19 cellular contexts compared by ENCODE assay signal in the genomic region with DNA sequence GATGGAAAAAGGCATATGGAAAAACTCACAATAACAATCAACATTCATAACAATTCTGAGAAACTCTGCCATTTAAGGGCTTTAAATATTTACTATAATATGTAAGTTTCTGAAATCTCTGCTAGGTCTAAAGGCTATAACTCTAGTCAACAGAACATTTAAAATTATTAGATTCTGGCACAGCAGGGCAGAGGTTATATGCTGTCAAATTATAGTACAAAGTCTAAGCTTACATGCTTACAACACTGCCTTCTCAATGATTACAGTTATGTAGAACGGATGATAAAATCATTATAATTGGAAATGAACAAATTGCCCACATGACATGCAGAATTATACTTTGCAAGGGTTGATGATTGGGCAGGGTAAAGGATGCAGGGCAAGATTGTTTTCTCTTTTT.
DNase-seq lines count a peak whose midpoint lies in the region; ATAC-seq, FAIRE-seq and TF ChIP-seq lines count a peak whose summit lies in the region.
"Had no signal": no experiment of that assay in that cellular context is flagged by ENCODE, and none has a peak within 500 bp of the region (broad histone marks: within the 10 kb centered on the region; RNA-seq: fewer than 3 reads in every experiment).

No MANE protein-coding gene starts in this region.

- H3K4me1 ChIP-seq in endocrine pancreas (ENCODE audit: control insufficient read depth, insufficient read depth, low read length) (no peaks in the 10 kb centered on the region), endodermal cell (ENCODE audit: control insufficient read depth, insufficient read depth, low read length) (no peaks in the 10 kb centered on the region), right lobe of liver (no peaks in the 10 kb centered on the region), small intestine (ENCODE audit: control insufficient read depth in 2 of 2, insufficient read depth in 1 of 2, low read depth in 1 of 2, low read length in 1 of 2) (no peaks in the 10 kb centered on the region)
- H3K4me1 ChIP-seq: HAP-1 had no signal

- H3K36me3 Mint-ChIP-seq in endodermal cell (ENCODE audit: low read depth), result peaks cover 2% of the 10 kb centered on the region

- peaks cover 1% of the 10 kb centered on the region for H3K4me1 Mint-ChIP-seq in endodermal cell

- no peak for FAIRE-seq in small intestine (lab: Jason Lieb, UNC)
- FAIRE-seq: GM12891, GM18507, H54 had no signal

- TF ChIP-seq CTCF in endodermal cell (conservative IDR thresholded peaks at IDR 0.05), result no peak
- no peak for TF ChIP-seq CTCF in right lobe of liver (IDR thresholded peaks at IDR 0.05)

- H3K9me3 ChIP-seq in endocrine pancreas (ENCODE audit: control insufficient read depth, low read length) (no peaks in the 10 kb centered on the region), endodermal cell (ENCODE audit: control insufficient read depth, low read length) (no peaks in the 10 kb centered on the region), right lobe of liver (no peaks in the 10 kb centered on the region), small intestine (ENCODE audit: control insufficient read depth, low read depth) (no peaks in the 10 kb centered on the region)
- H3K9me3 ChIP-seq: HAP-1 had no signal

- ATAC-seq in right lobe of liver, result peak in 3 of 4 donors; percentile 22 to 80 (median 59)
- no peak for ATAC-seq in esophagus mucosa

- H3K4me3 Mint-ChIP-seq in endodermal cell, result no peak overlapping the region
- H3K4me3 Mint-ChIP-seq: CD4-positive, alpha-beta memory T cell; HFFc6 had no signal

- TF ChIP-seq POLR2A in right lobe of liver (IDR thresholded peaks at IDR 0.05), result no peak

- peak overlapping the region; percentile 56 for H3K27ac ChIP-seq in endodermal cell (ENCODE audit: low read depth, low read length)
- H3K27ac ChIP-seq in right lobe of liver, result no peak overlapping the region
- H3K27ac ChIP-seq in small intestine (ENCODE audit: low read depth in 1 of 2, low read length in 1 of 2), result no peak overlapping the region

- no peak overlapping the region for H3K27ac Mint-ChIP-seq in endodermal cell
- H3K27ac Mint-ChIP-seq: CD4-positive, alpha-beta memory T cell; HFFc6 had no signal

- DNase-seq in endodermal cell, result no peak
- DNase-seq in right lobe of liver, result no peak
- peak; percentile 27 for DNase-seq in small intestine
- DNase-seq in T-helper 1 cell, result no peak
- DNase-seq: C1 segment of cervical spinal cord; Calu3; CD4-positive, alpha-beta memory T cell; COR-L47; DMS53; DMS79 treated with DMSO at 0.1 percent for 48 hours; GF-D8; GOT3; HFFc6 had no signal

- peak overlapping the region; percentile 7 for H3K4me3 ChIP-seq in endocrine pancreas (ENCODE audit: control insufficient read depth, insufficient read depth, low read length)
- H3K4me3 ChIP-seq in endodermal cell (ENCODE audit: low read length), result no peak overlapping the region
- H3K4me3 ChIP-seq in right lobe of liver, result no peak overlapping the region
- no peak overlapping the region for H3K4me3 ChIP-seq in small intestine (ENCODE audit: low read depth in 1 of 2, low read length in 2 of 2)
- H3K4me3 ChIP-seq: HAP-1 had no signal

- intact Hi-C loops in right lobe of liver (cut with DNase I), result no loop called here

- no peaks in the 10 kb centered on the region for H3K27me3 ChIP-seq in endocrine pancreas (ENCODE audit: control insufficient read depth, insufficient read depth, low read length)
- H3K27me3 ChIP-seq in endodermal cell (ENCODE audit: control insufficient read depth, insufficient read depth, low read length, poor library complexity, severe bottlenecking), result no peaks in the 10 kb centered on the region
- no peaks in the 10 kb centered on the region for H3K27me3 ChIP-seq in right lobe of liver
- H3K27me3 ChIP-seq in small intestine (ENCODE audit: control insufficient read depth in 2 of 2, insufficient read depth in 2 of 2, low read length in 2 of 2), result no peaks in the 10 kb centered on the region

- H3K9ac ChIP-seq in endocrine pancreas (ENCODE audit: control insufficient read depth, insufficient read depth, low read length) (no peak overlapping the region), endodermal cell (ENCODE audit: extremely low read depth, low read length, poor library complexity, severe bottlenecking) (no peak overlapping the region)

- H3K36me3 ChIP-seq in endocrine pancreas (ENCODE audit: control insufficient read depth, insufficient read depth, low read length) (no peaks in the 10 kb centered on the region), endodermal cell (ENCODE audit: control insufficient read depth, insufficient read depth, low read length) (no peaks in the 10 kb centered on the region), right lobe of liver (no peaks in the 10 kb centered on the region), small intestine (ENCODE audit: control insufficient read depth in 2 of 2, insufficient read depth in 2 of 2, low read length in 2 of 2) (no peaks in the 10 kb centered on the region)
- H3K36me3 ChIP-seq: HAP-1 had no signal

- no peaks in the 10 kb centered on the region for H3K27me3 Mint-ChIP-seq in endodermal cell (ENCODE audit: insufficient read depth)
- H3K27me3 Mint-ChIP-seq: CD4-positive, alpha-beta memory T cell had no signal

- no peaks in the 10 kb centered on the region for H3K9me3 Mint-ChIP-seq in endodermal cell
- H3K9me3 Mint-ChIP-seq: CD4-positive, alpha-beta memory T cell; HFFc6 had no signal

- whole genome bisulfite sequencing in endodermal cell (ENCODE audit: insufficient coverage in 1 of 2, insufficient read length in 1 of 2), 2 experiments, result 100% methylated on average over 1 of the region's 1 CpG; no CpG with 5 or more reads in 1 of the 2 experiments
- WGBS in right lobe of liver (ENCODE audit: insufficient coverage, low coverage, low lambda C conversion rate, missing lambda C conversion rate), result 43% methylated on average over 1 of the region's 1 CpG
- WGBS in small intestine, 3 donors, result 18 to 72% (median 31%) methylated on average over 1 of the region's 1 CpG
